ENCODE assay signal across 1 cellular context in the genomic region with DNA sequence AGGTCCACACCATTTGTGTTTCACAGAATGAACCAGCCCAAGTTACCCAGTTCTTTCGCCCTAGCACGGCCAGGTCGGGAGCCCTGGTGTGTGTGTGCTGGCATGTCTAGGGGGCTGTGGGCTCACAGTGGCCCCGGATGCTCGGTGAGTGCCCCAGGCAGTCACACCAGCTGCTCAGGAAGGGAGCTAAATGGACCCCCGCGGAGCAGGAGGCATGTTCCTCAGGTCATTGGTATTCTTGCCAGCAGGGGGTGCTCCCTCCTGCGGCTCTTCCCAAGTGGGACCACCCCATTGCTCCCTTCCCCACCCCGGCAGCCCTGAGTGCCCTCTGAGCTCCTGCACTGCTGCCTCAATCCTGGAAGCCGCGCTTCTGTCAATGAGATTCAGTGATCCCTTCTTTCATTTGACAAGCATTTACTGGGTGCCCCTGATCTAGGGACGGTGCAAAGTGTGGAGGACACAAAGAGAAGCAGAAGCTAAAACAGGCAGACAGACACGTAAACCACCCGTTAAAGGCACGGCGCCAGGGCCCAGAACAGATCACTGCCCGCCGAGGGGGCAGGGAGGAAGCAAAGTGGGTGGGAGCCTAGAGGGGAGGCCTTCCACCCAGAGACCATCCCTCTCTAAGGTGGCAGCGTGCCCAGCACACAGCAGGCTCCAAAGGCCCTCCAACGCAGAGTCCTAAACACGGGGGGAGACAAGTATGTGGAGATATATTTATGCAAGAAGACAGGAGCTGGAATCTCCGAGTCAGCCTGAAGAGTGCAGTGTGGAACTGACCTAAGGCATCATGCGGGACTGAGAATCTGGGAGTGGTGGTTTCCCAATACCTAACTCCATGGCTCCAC.
TF ChIP-seq lines count a peak whose summit lies in the region.

No MANE protein-coding gene starts in this region.

TF ChIP-seq in H1, 55 proteins besides CTCF, POLR2A, EP300 and RAD21:
- TF ChIP-seq SP2 (IDR thresholded peaks at IDR 0.05; ENCODE audit: low read length) = no peak
- TF ChIP-seq, protein P1, sequence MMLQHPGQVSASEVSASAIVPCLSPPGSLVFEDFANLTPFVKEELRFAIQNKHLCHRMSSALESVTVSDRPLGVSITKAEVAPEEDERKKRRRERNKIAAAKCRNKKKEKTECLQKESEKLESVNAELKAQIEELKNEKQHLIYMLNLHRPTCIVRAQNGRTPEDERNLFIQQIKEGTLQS (IDR thresholded peaks at IDR 0.05; ENCODE audit: insufficient read depth, low read depth, low read length) = no peak
- no peak for TF ChIP-seq RFX5 (IDR thresholded peaks at IDR 0.05; ENCODE audit: borderline replicate concordance, low read depth, low read length)
- TF ChIP-seq TAF7 (optimal IDR thresholded peaks at IDR 0.05; ENCODE audit: borderline replicate concordance, low read depth, low read length) = no peak
- no peak for TF ChIP-seq GABPA (IDR thresholded peaks at IDR 0.05; ENCODE audit: borderline replicate concordance, insufficient read depth, low read length)
- TF ChIP-seq SAP30 (IDR thresholded peaks at IDR 0.05; ENCODE audit: insufficient read depth, insufficient replicate concordance, low read length) = no peak
- no peak for TF ChIP-seq POLR2AphosphoS5 (IDR thresholded peaks at IDR 0.05; ENCODE audit: low read depth, low read length)
- TF ChIP-seq CHD2 (IDR thresholded peaks at IDR 0.05; ENCODE audit: low read length) = no peak
- no peak for TF ChIP-seq CBX5 (IDR thresholded peaks at IDR 0.05; ENCODE audit: low read depth, low read length)
- TF ChIP-seq JUND (IDR thresholded peaks at IDR 0.05; ENCODE audit: low read length) = no peak
- TF ChIP-seq CREB1 (IDR thresholded peaks at IDR 0.05) = no peak
- TF ChIP-seq MAX (IDR thresholded peaks at IDR 0.05) = no peak
- TF ChIP-seq SP1 (IDR thresholded peaks at IDR 0.05; ENCODE audit: low read depth, low read length) = no peak
- TF ChIP-seq SIX5 (IDR thresholded peaks at IDR 0.05; ENCODE audit: low read depth, low read length) = no peak
- TF ChIP-seq ZNF274 (IDR thresholded peaks at IDR 0.05; ENCODE audit: borderline replicate concordance, extremely low read depth, low read length) = no peak
- no peak for TF ChIP-seq USF2 (IDR thresholded peaks at IDR 0.05; ENCODE audit: low read length)
